ENCODE assay signal across 8 cellular contexts in genomic region chr1:2414297-2414958, GRCh38. TPM values are rescaled to one million over a fixed set of nuclear protein-coding genes. Genes with fewer than 3 reads are reported as not detected.
DNase-seq lines count a peak whose midpoint lies in the region; ATAC-seq and TF ChIP-seq lines count a peak whose summit lies in the region.

No MANE protein-coding gene starts in this region.

- peak overlapping the region; percentile 35 for H3K27ac ChIP-seq in substantia nigra (ENCODE audit: low read depth, low read length, poor library complexity, severe bottlenecking)

- TF ChIP-seq POLR2A in Raji (IDR thresholded peaks at IDR 0.05; ENCODE audit: insufficient read depth, low read depth, low read length) = peak; percentile 67; the same call in 1 of the 2 replicates

- no peak for ATAC-seq in GM18861 (IDR thresholded peaks at IDR 0.05; ENCODE audit: unreplicated experiment)

- peak overlapping the region; percentile 15 for H3K4me3 ChIP-seq in Jurkat, Clone E6-1 (ENCODE audit: low read length)

- DNase-seq in DMS153 (lab: John Stamatoyannopoulos, UW) (peak; percentile 62), foreskin melanocyte (peak; percentile 48), nucleus accumbens (lab: John Stamatoyannopoulos, UW) (peak in 53 of 56 donors; percentile 23 to 88 (median 59)), substantia nigra (lab: John Stamatoyannopoulos, UW) (peak in 46 of 49 donors; percentile 21 to 83 (median 61))
- peak; percentile 57 for DNase-seq in Jurkat, Clone E6-1 (ENCODE audit: low read depth, low spot score)
- peak; percentile 72 for DNase-seq in activated effector memory CD4-positive, alpha-beta T cell treated with Interleukin-2 at 50 U/mL for 16 hours

RNA-seq across cellular contexts. Expression of gene PEX10, which starts 2.1 kb away (rescaled TPM):
- polyA plus RNA-seq in Jurkat, Clone E6-1 (2012; ENCODE audit: insufficient read depth, insufficient read length) = 23.9 TPM

RNA-seq across cellular contexts. Expression of gene RER1, which starts 22.8 kb away (rescaled TPM):
- polyA plus RNA-seq in Jurkat, Clone E6-1 (2012; ENCODE audit: insufficient read depth, insufficient read length) = 146 TPM

RNA-seq across cellular contexts. Expression of gene MORN1, which starts 23.1 kb away (rescaled TPM):
- 2.6 TPM for polyA plus RNA-seq in Jurkat, Clone E6-1 (2012; ENCODE audit: insufficient read depth, insufficient read length)
